2 cellular contexts compared by ENCODE assay signal in genomic region chr1:41315867-41316266, GRCh38.
TF ChIP-seq lines count a peak whose summit lies in the region.

No MANE protein-coding gene starts in this region.

TF ChIP-seq in K562, 482 proteins besides CTCF, POLR2A, EP300 and RAD21:
- TF ChIP-seq, protein P1, sequence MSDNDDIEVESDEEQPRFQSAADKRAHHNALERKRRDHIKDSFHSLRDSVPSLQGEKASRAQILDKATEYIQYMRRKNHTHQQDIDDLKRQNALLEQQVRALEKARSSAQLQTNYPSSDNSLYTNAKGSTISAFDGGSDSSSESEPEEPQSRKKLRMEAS (CRISPR knock-in tag; IDR thresholded peaks at IDR 0.05): 0 out of 2 replicates have a peak, but pooled peaks have one; percentile 42
- no peak for TF ChIP-seq SREBF2 (CRISPR knock-in tag; IDR thresholded peaks at IDR 0.05)

TF ChIP-seq in neural cell, 6 proteins besides CTCF, POLR2A, EP300 and RAD21 (continued from another document):
- peak; percentile 38 for TF ChIP-seq MXI1 (conservative IDR thresholded peaks at IDR 0.05; ENCODE audit: poor library complexity, severe bottlenecking)
- TF ChIP-seq SMC3 (conservative IDR thresholded peaks at IDR 0.05; ENCODE audit: poor library complexity): no peak
TF ChIP-seq in neural cell: peak in this region for 1.
